1 cellular context compared by ENCODE assay signal in the genomic region with DNA sequence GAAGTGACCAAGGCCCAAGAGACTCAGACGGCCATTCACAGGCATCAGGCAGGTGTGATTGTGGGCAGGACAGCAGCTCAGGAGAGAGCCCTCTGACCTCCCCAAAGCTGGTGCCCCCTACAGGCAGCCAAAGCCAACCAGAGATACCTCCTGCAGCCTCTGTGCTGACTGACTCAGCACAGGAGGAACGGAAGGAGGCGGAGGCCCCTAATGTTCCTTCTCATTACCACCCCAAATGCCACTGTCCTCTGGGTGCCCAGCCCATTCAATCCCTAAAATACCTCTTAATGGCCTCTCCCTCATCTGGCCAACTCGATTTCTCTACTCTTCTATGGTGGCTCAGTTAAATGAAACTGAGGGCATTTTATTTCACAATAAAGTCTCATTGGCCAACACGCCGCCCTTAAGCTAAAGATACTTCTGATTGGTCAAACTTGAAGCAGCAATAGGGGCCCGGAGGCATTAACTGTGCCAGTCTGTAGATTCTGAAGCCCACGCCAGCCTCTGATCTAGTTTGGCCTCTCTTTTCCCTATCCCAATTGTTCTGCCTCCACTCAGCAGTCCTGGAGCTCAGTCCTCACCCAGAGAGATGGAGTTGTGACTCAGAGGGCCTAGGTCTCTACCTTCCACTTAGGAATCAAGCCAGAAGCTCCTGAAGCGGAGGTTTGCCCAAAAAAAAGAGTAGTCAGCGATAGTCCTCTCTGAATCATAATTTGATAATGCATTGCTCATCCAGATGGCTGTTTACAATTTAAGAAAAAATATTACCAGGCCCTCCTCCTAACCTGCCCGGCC.
TF ChIP-seq lines count a peak whose summit lies in the region.

No MANE protein-coding gene starts in this region.

TF ChIP-seq in K562, 482 proteins besides CTCF, POLR2A, EP300 and RAD21 (continues in another document):
- TF ChIP-seq, protein P1, sequence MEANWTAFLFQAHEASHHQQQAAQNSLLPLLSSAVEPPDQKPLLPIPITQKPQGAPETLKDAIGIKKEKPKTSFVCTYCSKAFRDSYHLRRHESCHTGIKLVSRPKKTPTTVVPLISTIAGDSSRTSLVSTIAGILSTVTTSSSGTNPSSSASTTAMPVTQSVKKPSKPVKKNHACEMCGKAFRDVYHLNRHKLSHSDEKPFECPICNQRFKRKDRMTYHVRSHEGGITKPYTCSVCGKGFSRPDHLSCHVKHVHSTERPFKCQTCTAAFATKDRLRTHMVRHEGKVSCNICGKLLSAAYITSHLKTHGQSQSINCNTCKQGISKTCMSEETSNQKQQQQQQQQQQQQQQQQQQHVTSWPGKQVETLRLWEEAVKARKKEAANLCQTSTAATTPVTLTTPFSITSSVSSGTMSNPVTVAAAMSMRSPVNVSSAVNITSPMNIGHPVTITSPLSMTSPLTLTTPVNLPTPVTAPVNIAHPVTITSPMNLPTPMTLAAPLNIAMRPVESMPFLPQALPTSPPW (CRISPR knock-in tag; IDR thresholded peaks at IDR 0.05), result peak; percentile 33; the same call in 1 of the 2 replicates
- TF ChIP-seq MTA2 (IDR thresholded peaks at IDR 0.05; ENCODE audit: low read depth), result no peak
- 0 out of 2 replicates have a peak, but pooled peaks have one; percentile 28 for TF ChIP-seq SMC3 (conservative IDR thresholded peaks at IDR 0.05; ENCODE audit: insufficient read depth, low read depth, low read length)
- TF ChIP-seq NONO (IDR thresholded peaks at IDR 0.05; ENCODE audit: low read depth in 2 of 2, low read length in 1 of 2), result 0 out of 4 replicates have a peak, but pooled peaks of 1 of the 2 experiments have one; percentile 47
- peak; percentile 91 for TF ChIP-seq CTCFL (IDR thresholded peaks at IDR 0.05; ENCODE audit: borderline replicate concordance, insufficient read depth, low read depth, low read length, poor library complexity, severe bottlenecking)
- peak in 1 of 2 experiments; percentile 62; a peak in 2 of 4 replicates for TF ChIP-seq MAZ (CRISPR knock-in tag; conservative IDR thresholded peaks at IDR 0.05 in 1 of 2, IDR thresholded peaks at IDR 0.05 in 1 of 2)
- TF ChIP-seq BACH1 (tag; IDR thresholded peaks at IDR 0.05), result peak; percentile 17; the same call in 1 of the 2 replicates
- TF ChIP-seq ZNF583 (CRISPR knock-in tag; IDR thresholded peaks at IDR 0.05), result no peak
- no peak for TF ChIP-seq ZSCAN32 (CRISPR knock-in tag; IDR thresholded peaks at IDR 0.05)
- peak; percentile 71 for TF ChIP-seq C11orf30 (IDR thresholded peaks at IDR 0.05; ENCODE audit: low read depth)
- no peak for TF ChIP-seq ZNF384 (IDR thresholded peaks at IDR 0.05; ENCODE audit: low read depth, low read length)
- TF ChIP-seq GTF2F1 (IDR thresholded peaks at IDR 0.05; ENCODE audit: low read depth, low read length), result no peak
- peak; percentile 48; the same call in 1 of the 2 replicates for TF ChIP-seq POLR2AphosphoS5 (IDR thresholded peaks at IDR 0.05; ENCODE audit: control insufficient read depth, insufficient read depth, low read depth, low read length)
- peak; percentile 36; the same call in 1 of the 2 replicates for TF ChIP-seq CREM (IDR thresholded peaks at IDR 0.05; ENCODE audit: low read depth)
- peak; percentile 53 for TF ChIP-seq L3MBTL2 (IDR thresholded peaks at IDR 0.05)
- TF ChIP-seq POLR2G (IDR thresholded peaks at IDR 0.05; ENCODE audit: low read depth, low read length), result 0 out of 2 replicates have a peak, but pooled peaks have one; percentile 45
- peak; percentile 42; the same call in 1 of the 2 replicates for TF ChIP-seq CC2D1A (IDR thresholded peaks at IDR 0.05)
- TF ChIP-seq ZBTB7A (IDR thresholded peaks at IDR 0.05; ENCODE audit: borderline replicate concordance, control insufficient read depth, low read depth, low read length), result peak; percentile 28; the same call in 1 of the 2 replicates
- peak in 1 of 2 experiments; percentile 53; a peak in 1 of 4 replicates for TF ChIP-seq TBL1XR1 (IDR thresholded peaks at IDR 0.05; ENCODE audit: low read length in 2 of 2)
- TF ChIP-seq ZKSCAN1 (IDR thresholded peaks at IDR 0.05; ENCODE audit: low read depth, low read length), result peak; percentile 45; the same call in 1 of the 2 replicates
- peak; percentile 61; the same call in 1 of the 2 replicates for TF ChIP-seq HDGF (IDR thresholded peaks at IDR 0.05)
- peak; percentile 52; the same call in 1 of the 2 replicates for TF ChIP-seq LCOR (CRISPR knock-in tag; IDR thresholded peaks at IDR 0.05)
- TF ChIP-seq NFE2 (IDR thresholded peaks at IDR 0.05; ENCODE audit: low read depth), result peak; percentile 84
- peak; percentile 50; the same call in 1 of the 2 replicates for TF ChIP-seq MYC (IDR thresholded peaks at IDR 0.05; ENCODE audit: low read depth, low read length)
- TF ChIP-seq MYC (CRISPR knock-in tag; IDR thresholded peaks at IDR 0.05; ENCODE audit: borderline replicate concordance, low read depth), result no peak
- TF ChIP-seq ZFP36 (IDR thresholded peaks at IDR 0.05; ENCODE audit: low read depth, low read length, partially characterized antibody), result peak; percentile 60
- peak; percentile 44; the same call in 1 of the 2 replicates for TF ChIP-seq ZBTB26 (CRISPR knock-in tag; IDR thresholded peaks at IDR 0.05)
- no peak for TF ChIP-seq ZNF277 (CRISPR knock-in tag; IDR thresholded peaks at IDR 0.05; ENCODE audit: borderline replicate concordance)
- TF ChIP-seq GABPB1 (CRISPR knock-in tag; IDR thresholded peaks at IDR 0.05), result 0 out of 2 replicates have a peak, but pooled peaks have one; percentile 2
- TF ChIP-seq NBN (IDR thresholded peaks at IDR 0.05; ENCODE audit: low read depth), result peak; percentile 32; the same call in 1 of the 2 replicates
- TF ChIP-seq SMAD4 (CRISPR knock-in tag; conservative IDR thresholded peaks at IDR 0.05), result 0 out of 2 replicates have a peak, but pooled peaks have one; percentile 41
- 0 out of 4 replicates have a peak, but pooled peaks of 1 of the 2 experiments have one; percentile 20 for TF ChIP-seq ARNT (IDR thresholded peaks at IDR 0.05)
- peak; percentile 65; the same call in 1 of the 2 replicates for TF ChIP-seq DPF2 (IDR thresholded peaks at IDR 0.05)
- peak; percentile 21; the same call in 1 of the 2 replicates for TF ChIP-seq SMARCE1 (IDR thresholded peaks at IDR 0.05)
- TF ChIP-seq MAFK (IDR thresholded peaks at IDR 0.05; ENCODE audit: low read length), result peak; percentile 64; the same call in 1 of the 2 replicates
- 0 out of 2 replicates have a peak, but pooled peaks have one; percentile 39 for TF ChIP-seq PTBP1 (IDR thresholded peaks at IDR 0.05; ENCODE audit: low read depth, low read length)
- peak in 1 of 3 experiments; percentile 31 for TF ChIP-seq YY1 (IDR thresholded peaks at IDR 0.05; ENCODE audit: borderline replicate concordance in 1 of 3, control insufficient read depth in 1 of 3, extremely low read depth in 1 of 3, insufficient read depth in 3 of 3, insufficient read length in 1 of 3, insufficient replicate concordance in 2 of 3, low read depth in 1 of 3, low read length in 2 of 3)
- TF ChIP-seq, protein P2, sequence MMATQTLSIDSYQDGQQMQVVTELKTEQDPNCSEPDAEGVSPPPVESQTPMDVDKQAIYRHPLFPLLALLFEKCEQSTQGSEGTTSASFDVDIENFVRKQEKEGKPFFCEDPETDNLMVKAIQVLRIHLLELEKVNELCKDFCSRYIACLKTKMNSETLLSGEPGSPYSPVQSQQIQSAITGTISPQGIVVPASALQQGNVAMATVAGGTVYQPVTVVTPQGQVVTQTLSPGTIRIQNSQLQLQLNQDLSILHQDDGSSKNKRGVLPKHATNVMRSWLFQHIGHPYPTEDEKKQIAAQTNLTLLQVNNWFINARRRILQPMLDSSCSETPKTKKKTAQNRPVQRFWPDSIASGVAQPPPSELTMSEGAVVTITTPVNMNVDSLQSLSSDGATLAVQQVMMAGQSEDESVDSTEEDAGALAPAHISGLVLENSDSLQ (IDR thresholded peaks at IDR 0.05), result 0 out of 2 replicates have a peak, but pooled peaks have one; percentile 19
- peak; percentile 73 for TF ChIP-seq JUND (IDR thresholded peaks at IDR 0.05; ENCODE audit: borderline replicate concordance, low read depth, low read length)
- peak; percentile 46; the same call in 1 of the 3 replicates for TF ChIP-seq JUND (tag; IDR thresholded peaks at IDR 0.05; ENCODE audit: borderline replicate concordance, low read depth, low read length)
- TF ChIP-seq, protein P3, sequence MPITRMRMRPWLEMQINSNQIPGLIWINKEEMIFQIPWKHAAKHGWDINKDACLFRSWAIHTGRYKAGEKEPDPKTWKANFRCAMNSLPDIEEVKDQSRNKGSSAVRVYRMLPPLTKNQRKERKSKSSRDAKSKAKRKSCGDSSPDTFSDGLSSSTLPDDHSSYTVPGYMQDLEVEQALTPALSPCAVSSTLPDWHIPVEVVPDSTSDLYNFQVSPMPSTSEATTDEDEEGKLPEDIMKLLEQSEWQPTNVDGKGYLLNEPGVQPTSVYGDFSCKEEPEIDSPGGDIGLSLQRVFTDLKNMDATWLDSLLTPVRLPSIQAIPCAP (CRISPR knock-in tag; IDR thresholded peaks at IDR 0.05; ENCODE audit: borderline replicate concordance), result 0 out of 2 replicates have a peak, but pooled peaks have one; percentile 24
- TF ChIP-seq ESRRA (IDR thresholded peaks at IDR 0.05; ENCODE audit: borderline replicate concordance, low read depth), result 0 out of 2 replicates have a peak, but pooled peaks have one; percentile 19
- TF ChIP-seq, protein P4, sequence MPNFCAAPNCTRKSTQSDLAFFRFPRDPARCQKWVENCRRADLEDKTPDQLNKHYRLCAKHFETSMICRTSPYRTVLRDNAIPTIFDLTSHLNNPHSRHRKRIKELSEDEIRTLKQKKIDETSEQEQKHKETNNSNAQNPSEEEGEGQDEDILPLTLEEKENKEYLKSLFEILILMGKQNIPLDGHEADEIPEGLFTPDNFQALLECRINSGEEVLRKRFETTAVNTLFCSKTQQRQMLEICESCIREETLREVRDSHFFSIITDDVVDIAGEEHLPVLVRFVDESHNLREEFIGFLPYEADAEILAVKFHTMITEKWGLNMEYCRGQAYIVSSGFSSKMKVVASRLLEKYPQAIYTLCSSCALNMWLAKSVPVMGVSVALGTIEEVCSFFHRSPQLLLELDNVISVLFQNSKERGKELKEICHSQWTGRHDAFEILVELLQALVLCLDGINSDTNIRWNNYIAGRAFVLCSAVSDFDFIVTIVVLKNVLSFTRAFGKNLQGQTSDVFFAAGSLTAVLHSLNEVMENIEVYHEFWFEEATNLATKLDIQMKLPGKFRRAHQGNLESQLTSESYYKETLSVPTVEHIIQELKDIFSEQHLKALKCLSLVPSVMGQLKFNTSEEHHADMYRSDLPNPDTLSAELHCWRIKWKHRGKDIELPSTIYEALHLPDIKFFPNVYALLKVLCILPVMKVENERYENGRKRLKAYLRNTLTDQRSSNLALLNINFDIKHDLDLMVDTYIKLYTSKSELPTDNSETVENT (CRISPR knock-in tag; IDR thresholded peaks at IDR 0.05), result 0 out of 2 replicates have a peak, but pooled peaks have one; percentile 28
- TF ChIP-seq, protein P5, sequence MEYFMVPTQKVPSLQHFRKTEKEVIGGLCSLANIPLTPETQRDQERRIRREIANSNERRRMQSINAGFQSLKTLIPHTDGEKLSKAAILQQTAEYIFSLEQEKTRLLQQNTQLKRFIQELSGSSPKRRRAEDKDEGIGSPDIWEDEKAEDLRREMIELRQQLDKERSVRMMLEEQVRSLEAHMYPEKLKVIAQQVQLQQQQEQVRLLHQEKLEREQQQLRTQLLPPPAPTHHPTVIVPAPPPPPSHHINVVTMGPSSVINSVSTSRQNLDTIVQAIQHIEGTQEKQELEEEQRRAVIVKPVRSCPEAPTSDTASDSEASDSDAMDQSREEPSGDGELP (CRISPR knock-in tag; IDR thresholded peaks at IDR 0.05; ENCODE audit: borderline replicate concordance), result peak; percentile 48; the same call in 1 of the 2 replicates
- TF ChIP-seq SUPT5H (IDR thresholded peaks at IDR 0.05), result 0 out of 2 replicates have a peak, but pooled peaks have one; percentile 25
- TF ChIP-seq KDM4B (IDR thresholded peaks at IDR 0.05; ENCODE audit: borderline replicate concordance in 2 of 2, low read depth in 1 of 2), result 0 out of 4 replicates have a peak, but pooled peaks of 1 of the 2 experiments have one; percentile 22
- TF ChIP-seq CBX1 (IDR thresholded peaks at IDR 0.05; ENCODE audit: low read depth), result 0 out of 2 replicates have a peak, but pooled peaks have one; percentile 71
- TF ChIP-seq CBX3 (IDR thresholded peaks at IDR 0.05; ENCODE audit: borderline replicate concordance in 1 of 2, low read length in 2 of 2), result peak in 1 of 2 experiments; percentile 59; a peak in 1 of 3 replicates
